In the genomic region with DNA sequence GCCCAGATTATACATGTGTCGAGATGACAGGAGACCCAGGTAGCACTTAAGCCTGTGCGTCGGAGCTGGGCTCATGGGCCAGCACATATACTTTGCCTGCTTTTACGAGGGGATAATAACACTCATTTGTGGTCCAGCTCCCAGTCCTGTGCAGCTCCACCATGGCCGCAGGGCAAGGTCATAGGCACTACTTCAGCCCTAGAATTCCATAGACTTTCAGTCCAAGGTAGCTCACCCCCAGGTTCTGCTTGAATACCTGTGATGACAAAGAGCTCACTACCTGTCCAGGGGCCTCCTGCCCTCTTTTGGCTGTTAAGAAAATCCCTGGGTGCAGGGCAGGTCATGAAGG, we compare ENCODE assay signal across 19 cellular contexts. TPM values are rescaled to one million over a fixed set of nuclear protein-coding genes. Genes with fewer than 3 reads are reported as not detected.
DNase-seq lines count a peak whose midpoint lies in the region; ATAC-seq, FAIRE-seq and TF ChIP-seq lines count a peak whose summit lies in the region.
"Had no signal": no experiment of that assay in that cellular context is flagged by ENCODE, and none has a peak within 500 bp of the region (broad histone marks: within the 10 kb centered on the region; RNA-seq: fewer than 3 reads in every experiment).

No MANE protein-coding gene starts in this region.

- no peak for TF ChIP-seq RAD21 in K562 (CRISPR knock-in tag; conservative IDR thresholded peaks at IDR 0.05 in 1 of 2, IDR thresholded peaks at IDR 0.05 in 1 of 2)

- H3K79me2 ChIP-seq in K562 (ENCODE audit: control insufficient read depth, insufficient read depth, low read length): peaks cover 59% of the 10 kb centered on the region
- H3K79me2 ChIP-seq: parathyroid adenoma had no signal

- H3K27ac ChIP-seq in CD4-positive, CD25-positive, alpha-beta regulatory T cell (ENCODE audit: insufficient read depth, low read length, poor library complexity, severe bottlenecking): peak overlapping the region; percentile 6
- H3K27ac ChIP-seq in HUES64 (ENCODE audit: low read depth, low read length): no peak overlapping the region
- H3K27ac ChIP-seq in K562 (ENCODE audit: extremely low read depth, low read depth, low read length): no peak overlapping the region
- no peak overlapping the region for H3K27ac ChIP-seq in naive thymus-derived CD4-positive, alpha-beta T cell (ENCODE audit: low read depth, low read length)
- H3K27ac ChIP-seq in ovary: no peak overlapping the region
- H3K27ac ChIP-seq: BLaER1 treated with 17β-estradiol and CSF1 and Interleukin-3, amounts not matched to agents 10 nM and 100 nM; parathyroid adenoma; thoracic aorta had no signal

- H3K4me1 ChIP-seq in CD4-positive, CD25-positive, alpha-beta regulatory T cell (ENCODE audit: control insufficient read depth, insufficient read depth, low read length, poor library complexity, severe bottlenecking): peaks cover 46% of the 10 kb centered on the region
- H3K4me1 ChIP-seq in HUES64 (ENCODE audit: insufficient read depth, low read length) (peaks cover 14% of the 10 kb centered on the region; the same call in 1 of the 2 replicates), K562 (replicated peaks in 1 of 2; ENCODE audit: control insufficient read depth in 2 of 2, insufficient read depth in 2 of 2, low read length in 2 of 2) (peaks cover 33% of the 10 kb centered on the region in 2 experiments; a peak in 4 of 5 replicates), ovary (ENCODE audit: insufficient read depth) (no peaks in the 10 kb centered on the region)
- H3K4me1 ChIP-seq in naive thymus-derived CD4-positive, alpha-beta T cell (ENCODE audit: control insufficient read depth in 2 of 2, insufficient read depth in 2 of 2, low read length in 2 of 2): peaks cover 17 to 23% of the 10 kb centered on the region in 2 donors
- H3K4me1 ChIP-seq: parathyroid adenoma had no signal

- no peak overlapping the region for H3K9ac ChIP-seq in HUES64 (ENCODE audit: low read depth, low read length)
- H3K9ac ChIP-seq in K562 (ENCODE audit: insufficient read depth in 1 of 2, low read depth in 2 of 2, low read length in 2 of 2): peak overlapping the region in 1 of 2 experiments; percentile 84; a peak in 1 of 4 replicates
- H3K9ac ChIP-seq: parathyroid adenoma had no signal

- H3K27me3 ChIP-seq in CD4-positive, CD25-positive, alpha-beta regulatory T cell (ENCODE audit: control insufficient read depth, insufficient read depth, low read length): no peaks in the 10 kb centered on the region
- peaks cover 7% of the 10 kb centered on the region; the same call in 1 of the 2 replicates for H3K27me3 ChIP-seq in HUES64 (ENCODE audit: insufficient read depth, low read length)
- no peaks in the 10 kb centered on the region for H3K27me3 ChIP-seq in K562 (ENCODE audit: control insufficient read depth in 2 of 2, insufficient read depth in 2 of 2, low read length in 2 of 2)
- H3K27me3 ChIP-seq in naive thymus-derived CD4-positive, alpha-beta T cell (ENCODE audit: control insufficient read depth in 2 of 2, insufficient read depth in 2 of 2, low read length in 2 of 2): no peaks in the 10 kb centered on the region
- no peaks in the 10 kb centered on the region for H3K27me3 ChIP-seq in ovary
- H3K27me3 ChIP-seq: foreskin keratinocyte had no signal

- peak overlapping the region; percentile 83 to 94 (median 91) for H3K4me3 Mint-ChIP-seq in CD4-positive, CD25-positive, alpha-beta regulatory T cell
- peak overlapping the region in 9 of 10 donors; percentile 61 to 91 (median 82) for H3K4me3 Mint-ChIP-seq in naive thymus-derived CD4-positive, alpha-beta T cell
- no peak overlapping the region for H3K4me3 Mint-ChIP-seq in osteocyte (ENCODE audit: unreplicated experiment)

- peaks cover 5% of the 10 kb centered on the region for H3K36me3 ChIP-seq in CD4-positive, CD25-positive, alpha-beta regulatory T cell (ENCODE audit: control insufficient read depth, insufficient read depth, low read length)
- H3K36me3 ChIP-seq in HUES64 (ENCODE audit: insufficient read depth, low read length): no peaks in the 10 kb centered on the region
- H3K36me3 ChIP-seq in K562 (ENCODE audit: control insufficient read depth, insufficient read depth, low read length): peaks cover 4% of the 10 kb centered on the region; the same call in 1 of the 3 replicates
- peaks cover 0 to 4% (median 0%) of the 10 kb centered on the region in 3 experiments for H3K36me3 ChIP-seq in naive thymus-derived CD4-positive, alpha-beta T cell (ENCODE audit: control insufficient read depth in 2 of 3, insufficient read depth in 3 of 3, low read length in 3 of 3)
- H3K36me3 ChIP-seq in ovary: no peaks in the 10 kb centered on the region
- H3K36me3 ChIP-seq: BLaER1 treated with 17β-estradiol and CSF1 and Interleukin-3, amounts not matched to agents 10 nM and 100 nM; thoracic aorta had no signal

- peak overlapping the region in 2 of 3 donors; percentile 69 to 84 for H3K27ac Mint-ChIP-seq in CD4-positive, CD25-positive, alpha-beta regulatory T cell
- H3K27ac Mint-ChIP-seq in naive thymus-derived CD4-positive, alpha-beta T cell: peak overlapping the region in 8 of 9 donors; percentile 26 to 79 (median 60)
- no peak overlapping the region for H3K27ac Mint-ChIP-seq in osteocyte (ENCODE audit: unreplicated experiment)

- WGBS in HUES64: 89% methylated on average over 5 of the region's 5 CpGs
- WGBS in K562 (ENCODE audit: insufficient coverage, low coverage, missing lambda C conversion rate): 38% methylated on average over 5 of the region's 5 CpGs
- 80 to 82% (median 80%) methylated on average over 5 of the region's 5 CpGs for WGBS in ovary, 3 donors

- BruUV-seq in K562 (replicated peaks; lab: Mats Ljungman, UMichigan): TSS peak; percentile 27

- TF ChIP-seq EP300 in K562 (IDR thresholded peaks at IDR 0.05; ENCODE audit: low read length) (no peak), ovary (IDR thresholded peaks at IDR 0.05) (no peak)

- peaks cover 5% of the 10 kb centered on the region for H3K36me3 Mint-ChIP-seq in CD4-positive, CD25-positive, alpha-beta regulatory T cell
- peaks cover 0 to 4% (median 0%) of the 10 kb centered on the region in 5 donors for H3K36me3 Mint-ChIP-seq in naive thymus-derived CD4-positive, alpha-beta T cell
- H3K36me3 Mint-ChIP-seq in osteocyte (ENCODE audit: unreplicated experiment): no peaks in the 10 kb centered on the region

- POLR2A ChIA-PET in K562 (lab: Yijun Ruan, JAX): interaction anchor here (0.6 to 1.3 kb wide), 3 partner anchors 8 to 121 kb away, joined by 3 to 6 read pairs (median 4); no protein-coding TSS in a partner anchor
- POLR2A ChIA-PET in naive thymus-derived CD4-positive, alpha-beta T cell (lab: Charles Lee): interaction anchor here (1.1 to 2.7 kb wide), 4 partner anchors 66 to 89 kb away, joined by 4 to 18 read pairs (median 10); a partner anchor contains a TSS

- H2AFZ ChIP-seq in K562 (ENCODE audit: low read depth, low read length): no peak overlapping the region
- H2AFZ ChIP-seq: parathyroid adenoma had no signal

- H3K9me3 Mint-ChIP-seq in CD4-positive, CD25-positive, alpha-beta regulatory T cell: peaks cover 0 to 1% (median 0%) of the 10 kb centered on the region in 7 donors
- no peaks in the 10 kb centered on the region for H3K9me3 Mint-ChIP-seq in naive thymus-derived CD4-positive, alpha-beta T cell
- no peaks in the 10 kb centered on the region for H3K9me3 Mint-ChIP-seq in osteocyte (ENCODE audit: unreplicated experiment)

- intact Hi-C loops in K562 (cut with micrococcal nuclease) (no loop called here), ovary (cut with DNase I) (no loop called here)
- intact Hi-C loops in naive thymus-derived CD4-positive, alpha-beta T cell (cut with micrococcal nuclease): loop anchor here (5.0 kb wide), 5 partner anchors 43 to 283 kb away; a partner anchor contains a TSS

- CTCF ChIA-PET in K562 (lab: Yijun Ruan, JAX; ENCODE audit: low intra/inter-chr PET ratio): no interaction called here
- CTCF ChIA-PET in naive thymus-derived CD4-positive, alpha-beta T cell (lab: Charles Lee): interaction anchor here (1.8 kb wide), 1 partner anchor 85 kb away, joined by 4 read pairs; no protein-coding TSS in a partner anchor

- H3K4me2 ChIP-seq in K562 (ENCODE audit: insufficient read depth, low read length): no peak overlapping the region; the same call in 1 of the 2 replicates

- no peaks in the 10 kb centered on the region for H3K27me3 Mint-ChIP-seq in CD4-positive, CD25-positive, alpha-beta regulatory T cell
- H3K27me3 Mint-ChIP-seq in naive thymus-derived CD4-positive, alpha-beta T cell: peaks cover 0 to 17% (median 0%) of the 10 kb centered on the region in 5 donors
- no peaks in the 10 kb centered on the region for H3K27me3 Mint-ChIP-seq in osteocyte (ENCODE audit: unreplicated experiment)

- TF ChIP-seq POLR2A in K562 (conservative IDR thresholded peaks at IDR 0.05): no peak
- no peak for TF ChIP-seq POLR2A in ovary (IDR thresholded peaks at IDR 0.05)

- no peaks in the 10 kb centered on the region for H3K9me3 ChIP-seq in CD4-positive, CD25-positive, alpha-beta regulatory T cell (ENCODE audit: control insufficient read depth in 2 of 2, low read length in 2 of 2)
- H3K9me3 ChIP-seq in HUES64 (ENCODE audit: insufficient read depth, low read depth, low read length): no peaks in the 10 kb centered on the region
- H3K9me3 ChIP-seq in K562 (replicated peaks; ENCODE audit: control insufficient read depth, insufficient read depth, low read depth, low read length): no peaks in the 10 kb centered on the region
- no peaks in the 10 kb centered on the region for H3K9me3 ChIP-seq in naive thymus-derived CD4-positive, alpha-beta T cell (ENCODE audit: control insufficient read depth in 2 of 3, low read length in 3 of 3)
- no peaks in the 10 kb centered on the region for H3K9me3 ChIP-seq in ovary
- H3K9me3 ChIP-seq: BLaER1 treated with 17β-estradiol and CSF1 and Interleukin-3, amounts not matched to agents 10 nM and 100 nM; thoracic aorta had no signal

- peak overlapping the region; percentile 61 for H3K4me3 ChIP-seq in CD4-positive, CD25-positive, alpha-beta regulatory T cell (ENCODE audit: low read depth, low read length)
- H3K4me3 ChIP-seq in HUES64 (ENCODE audit: low read length) (peak overlapping the region; percentile 57; the same call in 1 of the 2 replicates), K562 (no peak overlapping the region), ovary (no peak overlapping the region)
- H3K4me3 ChIP-seq in naive thymus-derived CD4-positive, alpha-beta T cell (ENCODE audit: low read length): no peak overlapping the region
- H3K4me3 ChIP-seq: GM12878, thoracic aorta had no signal

- in situ Hi-C loops in K562 (cut with MboI): no loop called here

- H4K20me1 ChIP-seq in K562 (replicated peaks; ENCODE audit: control insufficient read depth, insufficient read depth, low read length): no peaks in the 10 kb centered on the region

- H3K9me1 ChIP-seq in K562 (ENCODE audit: control insufficient read depth, insufficient read depth, low read length): no peaks in the 10 kb centered on the region

- H3K4me1 Mint-ChIP-seq in CD4-positive, CD25-positive, alpha-beta regulatory T cell: peaks cover 15 to 69% (median 44%) of the 10 kb centered on the region in 4 donors
- peaks cover 12 to 55% (median 50%) of the 10 kb centered on the region in 7 donors for H3K4me1 Mint-ChIP-seq in naive thymus-derived CD4-positive, alpha-beta T cell
- H3K4me1 Mint-ChIP-seq in osteocyte (ENCODE audit: unreplicated experiment): peaks cover 6% of the 10 kb centered on the region

- DNase-seq in CD4-positive, CD25-positive, alpha-beta regulatory T cell: no peak
- DNase-seq in K562 (ENCODE audit: extremely low read depth in 1 of 4, low spot score in 3 of 4): no peak
- DNase-seq in naive thymus-derived CD4-positive, alpha-beta T cell: no peak
- no peak for DNase-seq in AG08396 (ENCODE audit: low spot score)
- DNase-seq in KG1 (lab: John Stamatoyannopoulos, UW): no peak
- DNase-seq in ovary: no peak
- no peak for DNase-seq in osteocyte (ENCODE audit: extremely low spot score, unreplicated experiment)
- DNase-seq: activated CD4-positive, alpha-beta T cell treated with anti-CD3 and anti-CD28 coated beads, Interleukin-2, amount 50 U/mL, for 1 hour; activated gamma-delta T cell treated with Interleukin-2 at 50 U/mL for 16 hours; effector CD4-positive, alpha-beta T cell; EL; foreskin keratinocyte; mammary epithelial cell; NCI-H1694 treated with DMSO at 0.1 percent for 48 hours had no signal

- TF ChIP-seq CTCF in K562 (IDR thresholded peaks at IDR 0.05 in 2 of 3, conservative IDR thresholded peaks at IDR 0.05 in 1 of 3; ENCODE audit: insufficient read depth in 2 of 3, low read depth in 1 of 3, low read length in 3 of 3) (no peak), ovary (IDR thresholded peaks at IDR 0.05) (no peak), osteocyte (IDR thresholded peaks at IDR 0.05) (no peak)

- no peak for ATAC-seq in CD4-positive, CD25-positive, alpha-beta regulatory T cell (ENCODE audit: low read depth in 2 of 2)
- ATAC-seq in K562: no peak
- no peak for ATAC-seq in naive thymus-derived CD4-positive, alpha-beta T cell
- ATAC-seq: foreskin keratinocyte, GM12878 had no signal

- no peak for FAIRE-seq in K562 (lab: Jason Lieb, UNC)
- FAIRE-seq: GM12878 had no signal

RNA-seq across cellular contexts. Expression of a gene that starts 1.7 kb away (rescaled TPM):
- total RNA-seq in CD4-positive, CD25-positive, alpha-beta regulatory T cell: 27.0 TPM
- 10 to 100 TPM; 13.4 to 16.7 (median 14.0) TPM for polyA plus RNA-seq in CD4-positive, CD25-positive, alpha-beta regulatory T cell
- 14.5 TPM for polyA plus RNA-seq in HUES64 (2013, experiment 1 of 2)
- polyA plus RNA-seq in HUES64 (2013, experiment 2 of 2): 20.8 TPM
- 10.6 and 16.2 TPM in 2 replicates for total RNA-seq in K562 (2011; cell fraction: chromatin; rRNA removed; ENCODE audit: low replicate concordance)
- 11.2 and 12.9 TPM in 2 replicates for total RNA-seq in K562 (2011; cell fraction: nucleolus; rRNA removed)
- total RNA-seq in K562 (2011; cell fraction: nucleoplasm; rRNA removed): 11.4 and 11.6 TPM in 2 replicates
- total RNA-seq in K562 (2014; rRNA removed) (13.4 and 20.8 TPM in 2 replicates), K562 (2014; rRNA removed; fragmentation: Illumina TruSeq; extraction: Trizol) (17.5 and 20.0 TPM in 2 replicates), K562 (2015; rRNA removed; fragmentation: Illumina TruSeq; extraction: Trizol) (16.3 and 16.5 TPM in 2 replicates), K562 (2021) (21.1 and 21.3 TPM in 2 replicates), ovary (1 to 10 TPM in 4 of 7 donors, under 1 TPM in 3; 0.13 to 3.7 (median 1.2) TPM), osteocyte (1.6 and 1.8 TPM in 2 replicates)
- polyA plus RNA-seq in K562 (2011; rRNA removed) (13.2 and 18.7 TPM in 2 replicates), K562 (2014; fragmentation: Illumina TruSeq; extraction: Trizol) (23.5 and 26.6 TPM in 2 replicates), K562 (2014; fragmentation: Nextera tagmentation; extraction: Ambion mirVana) (10 to 100 TPM in 1 of 2 experiments, 1 to 10 TPM in 1; 9.5 to 12.2 TPM), K562 (2014; rRNA removed) (18.0 and 20.3 TPM in 2 replicates), ovary (1 to 10 TPM in 1 of 2 donors, under 1 TPM in 1; 0.33 to 1.9 TPM)
- polyA plus RNA-seq in K562 (2011; cell fraction: cytosol; rRNA removed): 15.4 and 25.7 TPM in 2 replicates
- polyA plus RNA-seq in K562 (2011; cell fraction: nucleus; rRNA removed): 8.4 and 15.2 TPM in 2 replicates
- 14.3 and 16.8 TPM in 2 replicates for polyA plus RNA-seq in K562 (2012)
- 13.1 and 21.5 TPM in 2 replicates for polyA minus RNA-seq in K562 (2011; rRNA and poly(A)+ RNA removed)
- 8.4 and 12.5 TPM in 2 replicates for polyA minus RNA-seq in K562 (2011; cell fraction: cytosol; rRNA and poly(A)+ RNA removed)
- 4.7 and 5.2 TPM in 2 replicates for polyA minus RNA-seq in K562 (2011; cell fraction: nucleus; rRNA and poly(A)+ RNA removed)
- 1 to 10 TPM; 3.0 to 9.7 (median 7.7) TPM for total RNA-seq in naive thymus-derived CD4-positive, alpha-beta T cell
- 1 to 10 TPM; 6.6 to 9.0 TPM for polyA plus RNA-seq in naive thymus-derived CD4-positive, alpha-beta T cell

Comparison
In these comparisons a context has a peak if more than half of its experiments do, and no peak if none do; other contexts are left out.
1. H3K4me3 ChIP-seq: peak in CD4-positive, CD25-positive, alpha-beta regulatory T cell (single experiment) and HUES64 (single experiment); none in K562 (single experiment), naive thymus-derived CD4-positive, alpha-beta T cell (single experiment) and ovary (single experiment).
2. intact Hi-C loops: an anchor here in naive thymus-derived CD4-positive, alpha-beta T cell (5.0 kb wide); none called in K562 and ovary.